ENCODE assay signal across 8 cellular contexts in the genomic region with DNA sequence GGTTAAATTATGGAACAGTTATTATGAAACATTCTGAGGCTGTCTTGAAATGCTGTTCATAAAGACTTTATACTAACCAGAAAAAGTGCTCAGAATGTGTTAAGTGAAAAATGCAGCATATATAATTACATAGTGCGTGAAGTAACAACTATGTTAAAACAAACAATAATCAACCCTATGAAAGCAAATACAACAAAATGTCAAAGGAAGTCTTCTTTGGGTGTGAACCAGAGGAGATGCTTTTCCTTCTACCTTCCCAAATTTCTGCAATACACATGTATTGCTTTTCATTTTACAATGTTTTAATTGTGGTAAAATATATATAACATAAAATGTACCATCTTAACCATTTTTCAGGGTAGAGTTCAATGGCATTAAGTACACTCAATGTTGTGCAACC.
"Had no signal": no experiment of that assay in that cellular context is flagged by ENCODE, and none has a peak within 500 bp of the region (broad histone marks: within the 10 kb centered on the region; RNA-seq: fewer than 3 reads in every experiment).

No MANE protein-coding gene starts in this region.

- DNase-seq: GM23248, GOT3, H7, H9, HCEC 1CT, HFFc6 had no signal

- H3K9me3 ChIP-seq: HAP-1 had no signal

- H3K36me3 ChIP-seq: HAP-1 had no signal

- H3K4me1 ChIP-seq: HAP-1 had no signal

- H3K27ac ChIP-seq: GM23248 had no signal

- H3K4me3 ChIP-seq: GM23248, GM23338, HAP-1 had no signal
